30 cellular contexts compared by ENCODE assay signal in genomic region chr11:72983560-72983959, GRCh38.
"Had no signal": no experiment of that assay in that cellular context is flagged by ENCODE, and none has a peak within 500 bp of the region (broad histone marks: within the 10 kb centered on the region; RNA-seq: fewer than 3 reads in every experiment).

No MANE protein-coding gene starts in this region.

- H3K4me3 ChIP-seq: ascending aorta, cardiac muscle cell had no signal

- H3K27me3 Mint-ChIP-seq: activated CD4-positive, alpha-beta memory T cell treated with anti-CD3 and anti-CD28 coated beads, Interleukin-2, amount 10 ng/mL, durations not matched to agents 7 days and 5 days; activated CD8-positive, alpha-beta memory T cell treated with anti-CD3 and anti-CD28 coated beads, Interleukin-2, amount 10 ng/mL, durations not matched to agents 7 days and 5 days; activated naive CD8-positive, alpha-beta T cell treated with anti-CD3 and anti-CD28 coated beads for 36 hours; central memory CD8-positive, alpha-beta T cell had no signal

- H3K9me3 Mint-ChIP-seq: activated CD4-positive, alpha-beta memory T cell treated with anti-CD3 and anti-CD28 coated beads, Interleukin-2, amount 10 ng/mL, durations not matched to agents 7 days and 5 days; central memory CD8-positive, alpha-beta T cell had no signal

- H3K4me3 Mint-ChIP-seq: activated CD4-positive, alpha-beta memory T cell treated with anti-CD3 and anti-CD28 coated beads, Interleukin-2, amount 10 ng/mL, durations not matched to agents 7 days and 5 days; activated CD8-positive, alpha-beta memory T cell treated with anti-CD3 and anti-CD28 coated beads, Interleukin-2, amount 10 ng/mL, durations not matched to agents 7 days and 5 days; activated naive CD8-positive, alpha-beta T cell treated with anti-CD3 and anti-CD28 coated beads for 36 hours; central memory CD8-positive, alpha-beta T cell had no signal

- H3K9me3 ChIP-seq: ascending aorta had no signal

- DNase-seq: activated CD4-positive, alpha-beta memory T cell treated with anti-CD3 and anti-CD28 coated beads, Interleukin-2, amount 10 ng/mL, durations not matched to agents 7 days and 5 days; activated CD4-positive, alpha-beta T cell treated with anti-CD3 and anti-CD28 coated beads for 4 hours; activated CD8-positive, alpha-beta memory T cell treated with anti-CD3 and anti-CD28 coated beads for 24 hours; activated CD8-positive, alpha-beta memory T cell treated with anti-CD3 and anti-CD28 coated beads, Interleukin-2, amount 10 ng/mL, durations not matched to agents 7 days and 5 days; activated CD8-positive, alpha-beta memory T cell treated with anti-CD3 and anti-CD28 coated beads, Interleukin-2, amount 50 U/mL, for 48 hours; activated effector memory CD4-positive, alpha-beta T cell treated with anti-CD3 and anti-CD28 coated beads, Interleukin-2, amount 50 U/mL, for 16 hours; activated naive CD4-positive, alpha-beta T cell; activated naive CD4-positive, alpha-beta T cell treated with anti-CD3 and anti-CD28 coated beads, Interleukin-2, amount 50 U/mL, for 16 hours; activated naive CD8-positive, alpha-beta T cell treated with anti-CD3 and anti-CD28 coated beads for 36 hours; activated T-cell treated with anti-CD3 and anti-CD28 coated beads, Interleukin-2, amount 50 U/mL, for 48 hours; amniotic stem cell; NCI-H1092 treated with DMSO at 0.1 percent for 48 hours; NCI-H1417; NCI-H146; NCI-H187; NCI-H2029 treated with DMSO at 0.1 percent for 48 hours; NCI-H2107; NCI-H2171; NCI-H510A; NCI-H526; NCI-H748 treated with DMSO at 0.1 percent for 48 hours; NK-92 treated with Interleukin-12 subunit alpha and Interleukin-12 subunit beta, amount 100 ng/mL, for 24 hours; Right ventricle myocardium superior; SW 1271; T-helper 1 cell; T-helper 9 cell; WERI-Rb-1 had no signal

- H3K27me3 ChIP-seq: ascending aorta, cardiac muscle cell had no signal

- H3K27ac Mint-ChIP-seq: activated CD4-positive, alpha-beta memory T cell treated with anti-CD3 and anti-CD28 coated beads, Interleukin-2, amount 10 ng/mL, durations not matched to agents 7 days and 5 days; activated CD8-positive, alpha-beta memory T cell treated with anti-CD3 and anti-CD28 coated beads, Interleukin-2, amount 10 ng/mL, durations not matched to agents 7 days and 5 days; activated naive CD8-positive, alpha-beta T cell treated with anti-CD3 and anti-CD28 coated beads for 36 hours had no signal

- ATAC-seq: activated CD8-positive, alpha-beta memory T cell treated with anti-CD3 and anti-CD28 coated beads, Interleukin-2, amount 10 ng/mL, durations not matched to agents 7 days and 5 days had no signal

- H3K27ac ChIP-seq: WERI-Rb-1 had no signal
